1 cellular context compared by ENCODE assay signal in genomic region chr19:54448774-54449700, GRCh38.
TF ChIP-seq lines count a peak whose summit lies in the region.

LENG8 (plus strand) TSS chr19:54449199; CDS start chr19:54451345, 2,146 bp downstream.

TF ChIP-seq in K562, 482 proteins besides CTCF, POLR2A, EP300 and RAD21 (continued from another document and continues in another):
- TF ChIP-seq ZNF407 (IDR thresholded peaks at IDR 0.05; ENCODE audit: low read depth) (peak; percentile 97), RERE (CRISPR knock-in tag; IDR thresholded peaks at IDR 0.05; ENCODE audit: borderline replicate concordance) (no peak), ZNF174 (CRISPR knock-in tag; IDR thresholded peaks at IDR 0.05) (no peak), FOXM1 (IDR thresholded peaks at IDR 0.05; ENCODE audit: low read depth) (no peak), FOXM1 (CRISPR knock-in tag; IDR thresholded peaks at IDR 0.05; ENCODE audit: low read depth) (peak; percentile 96), ZNF592 (IDR thresholded peaks at IDR 0.05) (peak; percentile 87), NUFIP1 (IDR thresholded peaks at IDR 0.05; ENCODE audit: partially characterized antibody) (no peak), PHB (CRISPR knock-in tag; IDR thresholded peaks at IDR 0.05) (0 out of 2 replicates have a peak, but pooled peaks have one; percentile 14), USF2 (CRISPR knock-in tag; IDR thresholded peaks at IDR 0.05) (no peak), ZNF431 (CRISPR knock-in tag; IDR thresholded peaks at IDR 0.05) (no peak), CEBPB (tag; IDR thresholded peaks at IDR 0.05) (no peak), MAX (CRISPR knock-in tag; IDR thresholded peaks at IDR 0.05) (peak; percentile 79), CBX5 (IDR thresholded peaks at IDR 0.05; ENCODE audit: borderline replicate concordance, low read depth) (no peak), TFAM (CRISPR knock-in tag; conservative IDR thresholded peaks at IDR 0.05) (no peak), U2AF2 (optimal IDR thresholded peaks at IDR 0.05; ENCODE audit: low read depth, low read length) (no peak), SRSF1 (IDR thresholded peaks at IDR 0.05; ENCODE audit: low read depth, low read length) (no peak), STAT6 (CRISPR knock-in tag; IDR thresholded peaks at IDR 0.05) (peak; percentile 42; the same call in 1 of the 2 replicates), SMAD2 (IDR thresholded peaks at IDR 0.05; ENCODE audit: low read depth, low read length) (no peak), ZNF395 (CRISPR knock-in tag; IDR thresholded peaks at IDR 0.05) (peak; percentile 65; the same call in 1 of the 2 replicates), ARID3B (CRISPR knock-in tag; IDR thresholded peaks at IDR 0.05; ENCODE audit: borderline replicate concordance) (no peak), TCF7 (IDR thresholded peaks at IDR 0.05; ENCODE audit: borderline replicate concordance) (no peak), BRF1 (IDR thresholded peaks at IDR 0.05; ENCODE audit: borderline replicate concordance, extremely low read depth, insufficient read length) (no peak), ATF6 (CRISPR knock-in tag; IDR thresholded peaks at IDR 0.05) (peak; percentile 88; the same call in 1 of the 2 replicates)
